ENCODE assay signal across 23 cellular contexts in the genomic region with DNA sequence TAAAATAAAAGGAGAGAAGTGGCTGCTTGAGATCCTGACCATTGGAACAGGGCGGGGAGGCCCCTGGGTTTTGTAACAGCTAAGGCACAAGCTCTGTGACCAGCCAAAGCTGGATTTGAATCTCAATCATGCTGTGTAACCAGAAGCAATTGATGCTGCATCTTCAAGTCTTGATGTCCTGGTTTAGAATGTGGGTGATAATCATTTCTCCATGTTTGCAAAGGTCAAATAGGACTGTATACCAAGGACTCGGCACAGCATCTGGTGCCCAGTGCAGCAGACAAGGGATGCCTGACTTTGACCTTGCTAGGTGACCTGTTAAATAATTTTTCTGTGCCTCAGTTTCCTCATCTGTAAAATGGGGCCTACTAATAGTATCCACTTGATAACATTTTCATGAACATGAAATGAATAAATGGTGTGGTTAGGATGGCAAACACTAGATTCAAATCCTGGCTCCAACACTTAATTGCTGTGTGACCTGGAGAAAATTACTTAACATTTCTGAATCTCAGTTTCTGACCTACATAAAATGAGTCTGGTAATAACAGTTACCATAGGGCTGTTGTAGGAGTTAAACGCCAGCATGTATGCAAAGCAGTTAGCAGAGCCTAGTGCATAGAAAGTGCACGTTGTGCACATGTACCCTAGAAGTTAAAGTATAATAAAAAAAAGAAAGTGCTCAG. TPM values are rescaled to one million over a fixed set of nuclear protein-coding genes. Genes with fewer than 3 reads are reported as not detected.
"Had no signal": no experiment of that assay in that cellular context is flagged by ENCODE, and none has a peak within 500 bp of the region (broad histone marks: within the 10 kb centered on the region; RNA-seq: fewer than 3 reads in every experiment).

No MANE protein-coding gene starts in this region.

- H3K9me3 ChIP-seq: colonic mucosa, heart left ventricle, mucosa of descending colon, neutrophil, psoas muscle, thoracic aorta had no signal

- H3K27me3 ChIP-seq: colonic mucosa, neutrophil had no signal

- ATAC-seq: naive thymus-derived CD8-positive, alpha-beta T cell; psoas muscle; sciatic nerve; stimulated activated naive B cell treated with anti-CD40 and anti-IgM and Interleukin-4, amounts not matched to agents 10 μg/mL and 1 μg/mL and 100 μg/mL, for 72 hours; stimulated activated naive CD8-positive, alpha-beta T cell treated with anti-CD3 and anti-CD28 coated beads, Interleukin-15, amount 100 ng/mL, for 72 hours had no signal

- H3K4me1 ChIP-seq: colonic mucosa, psoas muscle had no signal

- DNase-seq: colonic mucosa; dermis blood vessel endothelial cell; endodermal cell; foreskin melanocyte; heart left ventricle; hypothalamus; naive thymus-derived CD8-positive, alpha-beta T cell; psoas muscle; retina; stimulated activated CD4-positive, alpha-beta T cell treated with anti-CD3 and anti-CD28 coated beads, Interleukin-2, amount 100 ng/mL, for 24 hours; stimulated activated CD4-positive, alpha-beta T cell treated with anti-CD3 and anti-CD28 coated beads, Interleukin-4, amount 100 ng/mL, for 4 hours; stimulated activated naive B cell treated with anti-CD40 and anti-IgM and Interleukin-4, amounts not matched to agents 10 μg/mL and 1 μg/mL and 100 μg/mL, for 72 hours; stimulated activated naive CD8-positive, alpha-beta T cell treated with anti-CD3 and anti-CD28 coated beads, Interleukin-15, amount 100 ng/mL, for 72 hours had no signal

- H3K36me3 ChIP-seq: colonic mucosa, heart left ventricle, neutrophil, thoracic aorta had no signal

- H3K4me3 ChIP-seq: colonic mucosa, heart left ventricle, mucosa of descending colon, psoas muscle, thoracic aorta had no signal

- H3K27ac ChIP-seq: colonic mucosa, heart left ventricle, neutrophil, psoas muscle, thoracic aorta had no signal

RNA-seq across cellular contexts. Expression of gene BCAS1, which starts 46.3 kb away (rescaled TPM):
- total RNA-seq: dermis blood vessel endothelial cell; endodermal cell; endothelial cell of umbilical vein; glomerular endothelial cell; heart left ventricle; lung microvascular endothelial cell; naive thymus-derived CD8-positive, alpha-beta T cell; osteoblast; subcutaneous adipose tissue had no signal

RNA-seq across cellular contexts. Expression of gene CYP24A1, which starts 57.1 kb away (rescaled TPM):
- total RNA-seq: dermis blood vessel endothelial cell, endothelial cell of umbilical vein, glomerular endothelial cell, heart left ventricle, liver, lung microvascular endothelial cell, mucosa of descending colon, osteoblast, psoas muscle, sciatic nerve, subcutaneous adipose tissue, thoracic aorta had no signal
